ENCODE assay signal across 8 cellular contexts in the genomic region with DNA sequence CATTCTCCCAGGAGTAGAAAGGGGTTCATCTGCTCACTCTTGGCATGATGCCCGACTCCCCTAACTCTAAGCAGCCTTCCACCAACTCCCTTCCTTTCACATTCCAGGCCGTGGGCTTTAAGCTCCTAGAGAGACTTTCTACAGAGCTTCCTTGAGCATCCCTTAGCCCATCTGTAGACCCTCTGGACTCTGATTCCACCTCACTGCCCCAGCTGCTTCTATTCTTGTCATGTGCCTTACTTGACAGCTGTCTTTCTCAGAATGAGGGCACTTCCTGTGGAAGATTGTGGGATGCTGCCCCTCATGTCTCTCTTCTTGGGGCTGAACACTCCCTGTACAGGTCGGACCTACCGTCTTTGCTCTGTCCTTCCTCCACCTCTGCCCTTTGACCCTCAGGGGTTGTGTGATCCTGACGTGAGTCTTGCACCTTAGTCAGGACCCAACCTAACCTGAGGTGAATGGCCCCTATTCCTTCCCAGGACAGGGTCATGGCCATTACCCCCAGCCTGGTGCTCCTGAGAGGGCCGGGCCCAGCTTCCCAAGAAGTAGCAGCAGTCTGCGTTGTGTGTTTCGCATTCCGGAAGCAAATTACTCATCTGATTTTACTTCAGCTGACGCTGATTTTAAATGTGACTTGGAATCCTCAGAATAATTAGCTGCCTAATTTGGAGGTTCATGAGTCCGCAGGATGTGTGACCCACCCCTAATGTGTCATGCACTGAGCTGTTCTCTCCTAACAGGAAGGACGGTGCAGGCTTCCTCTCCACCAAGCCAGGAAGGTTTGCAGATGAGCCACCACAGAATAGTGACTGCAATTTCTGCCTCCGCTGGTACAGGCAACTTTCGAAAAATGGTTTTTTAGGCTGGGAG. TPM values are rescaled to one million over a fixed set of nuclear protein-coding genes. Genes with fewer than 3 reads are reported as not detected.
DNase-seq lines count a peak whose midpoint lies in the region; ATAC-seq and TF ChIP-seq lines count a peak whose summit lies in the region.
"Had no signal": no experiment of that assay in that cellular context is flagged by ENCODE, and none has a peak within 500 bp of the region (broad histone marks: within the 10 kb centered on the region; RNA-seq: fewer than 3 reads in every experiment).

No MANE protein-coding gene starts in this region.

- H3K36me3 Mint-ChIP-seq in activated CD8-positive, alpha-beta memory T cell treated with anti-CD3 and anti-CD28 coated beads, Interleukin-2, amount 10 ng/mL, durations not matched to agents 7 days and 5 days: no peaks in the 10 kb centered on the region
- no peaks in the 10 kb centered on the region for H3K36me3 Mint-ChIP-seq in osteocyte (ENCODE audit: unreplicated experiment)

- H3K4me1 Mint-ChIP-seq in activated CD8-positive, alpha-beta memory T cell treated with anti-CD3 and anti-CD28 coated beads, Interleukin-2, amount 10 ng/mL, durations not matched to agents 7 days and 5 days: peaks cover 56% of the 10 kb centered on the region
- peaks cover 32% of the 10 kb centered on the region for H3K4me1 Mint-ChIP-seq in osteocyte (ENCODE audit: unreplicated experiment)

- peak overlapping the region; percentile 84 for H3K27ac Mint-ChIP-seq in activated CD8-positive, alpha-beta memory T cell treated with anti-CD3 and anti-CD28 coated beads, Interleukin-2, amount 10 ng/mL, durations not matched to agents 7 days and 5 days
- no peak overlapping the region for H3K27ac Mint-ChIP-seq in osteocyte (ENCODE audit: unreplicated experiment)

- peak; percentile 60 for ATAC-seq in activated CD8-positive, alpha-beta memory T cell treated with anti-CD3 and anti-CD28 coated beads, Interleukin-2, amount 10 ng/mL, durations not matched to agents 7 days and 5 days
- ATAC-seq in HG02840 (IDR thresholded peaks at IDR 0.05; ENCODE audit: low FRiP score, unreplicated experiment): no peak

- no peaks in the 10 kb centered on the region for H3K9me3 Mint-ChIP-seq in activated CD8-positive, alpha-beta memory T cell treated with anti-CD3 and anti-CD28 coated beads, Interleukin-2, amount 10 ng/mL, durations not matched to agents 7 days and 5 days (ENCODE audit: low read depth)
- no peaks in the 10 kb centered on the region for H3K9me3 Mint-ChIP-seq in osteocyte (ENCODE audit: unreplicated experiment)

- peak; percentile 96 for DNase-seq in M059J (ENCODE audit: low read depth)
- DNase-seq in activated CD8-positive, alpha-beta memory T cell treated with anti-CD3 and anti-CD28 coated beads, Interleukin-2, amount 10 ng/mL, durations not matched to agents 7 days and 5 days: peak; percentile 85
- DNase-seq in fibroblast of peridontal ligament (ENCODE audit: extremely low read depth): peak; percentile 82
- peak; percentile 30 to 37 for DNase-seq in stimulated activated CD8-positive, alpha-beta memory T cell treated with anti-CD3 and anti-CD28 coated beads, Interleukin-2, amount 100 ng/mL, for 48 hours (ENCODE audit: low read depth in 2 of 2)
- no peak for DNase-seq in osteocyte (ENCODE audit: extremely low spot score, unreplicated experiment)
- DNase-seq in NCI-H446 (lab: John Stamatoyannopoulos, UW): no peak

- H3K4me3 Mint-ChIP-seq in activated CD8-positive, alpha-beta memory T cell treated with anti-CD3 and anti-CD28 coated beads, Interleukin-2, amount 10 ng/mL, durations not matched to agents 7 days and 5 days: peak overlapping the region; percentile 90
- no peak overlapping the region for H3K4me3 Mint-ChIP-seq in osteocyte (ENCODE audit: unreplicated experiment)

- TF ChIP-seq CTCF in osteocyte (IDR thresholded peaks at IDR 0.05): no peak

- H3K27me3 Mint-ChIP-seq in activated CD8-positive, alpha-beta memory T cell treated with anti-CD3 and anti-CD28 coated beads, Interleukin-2, amount 10 ng/mL, durations not matched to agents 7 days and 5 days: no peaks in the 10 kb centered on the region
- peaks cover 3% of the 10 kb centered on the region for H3K27me3 Mint-ChIP-seq in osteocyte (ENCODE audit: unreplicated experiment)

- CTCF ChIA-PET in activated CD8-positive, alpha-beta memory T cell treated with anti-CD3 and anti-CD28 coated beads, Interleukin-2, amount 10 ng/mL, durations not matched to agents 7 days and 5 days (lab: Charles Lee): interaction anchor here (1.1 to 3.5 kb wide), 6 partner anchors 18 to 138 kb away, joined by 3 to 19 read pairs (median 6); no protein-coding TSS in a partner anchor

RNA-seq across cellular contexts. Expression of a gene that starts 2.7 kb away (rescaled TPM):
- total RNA-seq in M059J (2014; rRNA removed; shearing (Covaris generic)): 31.4 and 48.0 TPM in 2 replicates
- 10 to 100 TPM; 43.9 to 47.9 TPM for total RNA-seq in activated CD8-positive, alpha-beta memory T cell treated with anti-CD3 and anti-CD28 coated beads, Interleukin-2, amount 10 ng/mL, durations not matched to agents 7 days and 5 days
- 0.71 and 0.94 TPM in 2 replicates for total RNA-seq in osteocyte

RNA-seq across cellular contexts. Expression of a gene that starts 30.7 kb away (rescaled TPM):
- 2.5 and 12.3 TPM in 2 replicates for total RNA-seq in M059J (2014; rRNA removed; shearing (Covaris generic))
- total RNA-seq in activated CD8-positive, alpha-beta memory T cell treated with anti-CD3 and anti-CD28 coated beads, Interleukin-2, amount 10 ng/mL, durations not matched to agents 7 days and 5 days: 1 to 10 TPM; 9.1 to 9.2 TPM
- 3.6 and 4.2 TPM in 2 replicates for total RNA-seq in osteocyte

RNA-seq across cellular contexts. Expression of a gene that starts 47.4 kb away (rescaled TPM):
- not detected in 2 replicates for total RNA-seq in M059J (2014; rRNA removed; shearing (Covaris generic))
- not detected for total RNA-seq in activated CD8-positive, alpha-beta memory T cell treated with anti-CD3 and anti-CD28 coated beads, Interleukin-2, amount 10 ng/mL, durations not matched to agents 7 days and 5 days
- total RNA-seq in osteocyte: not detected in 2 replicates
- total RNA-seq: activated CD8-positive, alpha-beta memory T cell treated with anti-CD3 and anti-CD28 coated beads for 36 hours had no signal

Comparison
In these comparisons a context has a peak if more than half of its experiments do, and no peak if none do; other contexts are left out.
1. DNase-seq: peak in M059J (single experiment), activated CD8-positive, alpha-beta memory T cell treated with anti-CD3 and anti-CD28 coated beads, Interleukin-2, amount 10 ng/mL, durations not matched to agents 7 days and 5 days (single experiment), fibroblast of peridontal ligament (single experiment) and stimulated activated CD8-positive, alpha-beta memory T cell treated with anti-CD3 and anti-CD28 coated beads, Interleukin-2, amount 100 ng/mL, for 48 hours (2 of 2); none in osteocyte (single experiment) and NCI-H446 (0 of 2).
2. RNA of a gene that starts 2.7 kb away (total RNA-seq): 31.4 to 48.0 TPM in M059J and 43.9 to 47.9 TPM in activated CD8-positive, alpha-beta memory T cell treated with anti-CD3 and anti-CD28 coated beads, Interleukin-2, amount 10 ng/mL, durations not matched to agents 7 days and 5 days; 0.71 to 0.94 TPM in osteocyte; every median in the first group is over 10 times any median in the second.